In genomic region chr1:224205438-224205840, GRCh38 we compare ENCODE assay signal across 8 cellular contexts. TPM values are rescaled to one million over a fixed set of nuclear protein-coding genes. Genes with fewer than 3 reads are reported as not detected.
A peak's percentile ranks its signal among the peaks of the same experiment; 100 is the strongest.
DNase-seq lines count a peak whose midpoint lies in the region; ATAC-seq and TF ChIP-seq lines count a peak whose summit lies in the region.

No MANE protein-coding gene starts in this region.

- H3K27me3 ChIP-seq in left ventricle myocardium inferior (ENCODE audit: low read depth): no peaks in the 10 kb centered on the region
- no peaks in the 10 kb centered on the region for H3K27me3 ChIP-seq in transverse colon

- no peak for TF ChIP-seq EP300 in transverse colon (IDR thresholded peaks at IDR 0.05; ENCODE audit: low read depth)

- WGBS in transverse colon (ENCODE audit: low coverage in 1 of 2), 2 donors: 31% methylated on average over 4 of the region's 4 CpGs; no CpG with 5 or more reads in 1 of the 2 donors

- H3K4me1 ChIP-seq in left ventricle myocardium inferior (peaks cover 30% of the 10 kb centered on the region), transverse colon (peaks cover 5 to 28% (median 13%) of the 10 kb centered on the region in 4 donors)

- TF ChIP-seq CTCF in left ventricle myocardium inferior (IDR thresholded peaks at IDR 0.05; ENCODE audit: borderline replicate concordance) (no peak), transverse colon (IDR thresholded peaks at IDR 0.05) (no peak)

- H3K36me3 ChIP-seq in left ventricle myocardium inferior (no peaks in the 10 kb centered on the region), transverse colon (no peaks in the 10 kb centered on the region)

- no peak for TF ChIP-seq POLR2A in transverse colon (IDR thresholded peaks at IDR 0.05)

- no peak for ATAC-seq in Right ventricle myocardium superior (ENCODE audit: poor library complexity)
- no peak for ATAC-seq in HG03097 (IDR thresholded peaks at IDR 0.05; ENCODE audit: low FRiP score, unreplicated experiment)
- ATAC-seq in HG02763 (IDR thresholded peaks at IDR 0.05; ENCODE audit: unreplicated experiment): no peak

- DNase-seq in left ventricle myocardium inferior (no peak), Right ventricle myocardium superior (no peak), NOMO-1 treated with DMSO at 0.1 percent for 48 hours (lab: John Stamatoyannopoulos, UW; ENCODE audit: unreplicated experiment) (peak; percentile 25), amniotic epithelial cell (ENCODE audit: low read depth) (peak; percentile 73), midbrain (lab: John Stamatoyannopoulos, UW) (peak; percentile 3), transverse colon (no peak)

- H3K27ac ChIP-seq in left ventricle myocardium inferior (replicated peaks) (peak overlapping the region; percentile 42), transverse colon (peak overlapping the region in 3 of 4 donors; percentile 17 to 65 (median 39))

- peak overlapping the region; percentile 11 for H3K4me3 ChIP-seq in left ventricle myocardium inferior
- H3K4me3 ChIP-seq in transverse colon: no peak overlapping the region

- intact Hi-C loops in left ventricle myocardium inferior (cut with micrococcal nuclease): no loop called here
- intact Hi-C loops in Right ventricle myocardium superior (cut with DNase I): no loop called here
- intact Hi-C loops in transverse colon (cut with DNase I; ENCODE audit: low total_unique reads): no loop called here

- in situ Hi-C loops in transverse colon (cut with MboI; ENCODE audit: low pct_ligation_motif_present in 1 of 4, low pct_unique_long_range_greater_than_20kb in 1 of 4, low sequenced_read_pairs in 3 of 4): no loop called here

- no peaks in the 10 kb centered on the region for H3K9me3 ChIP-seq in left ventricle myocardium inferior (replicated peaks)
- no peaks in the 10 kb centered on the region for H3K9me3 ChIP-seq in transverse colon

RNA-seq across cellular contexts. Expression of gene DEGS1, which starts 22.4 kb away (rescaled TPM):
- total RNA-seq in left ventricle myocardium inferior (42.2 TPM), Right ventricle myocardium superior (56.9 TPM), transverse colon (10 to 100 TPM; 19.1 to 32.9 (median 22.6) TPM)

Comparison
In these comparisons a context has a peak if more than half of its experiments do, and no peak if none do; other contexts are left out.
1. DNase-seq: peak in NOMO-1 treated with DMSO at 0.1 percent for 48 hours (single experiment), amniotic epithelial cell (single experiment) and midbrain (single experiment); none in left ventricle myocardium inferior (single experiment), Right ventricle myocardium superior (single experiment) and transverse colon (single experiment).